In genomic region chr13:51324714-51325440, GRCh38 we compare ENCODE assay signal across 1 cellular context.
TF ChIP-seq lines count a peak whose summit lies in the region.

No MANE protein-coding gene starts in this region.

TF ChIP-seq in H1, 55 proteins besides CTCF, POLR2A, EP300 and RAD21:
- TF ChIP-seq NRF1 (IDR thresholded peaks at IDR 0.05; ENCODE audit: low read depth, low read length) (no peak), CTBP2 (IDR thresholded peaks at IDR 0.05; ENCODE audit: borderline replicate concordance, insufficient read depth, insufficient read length, low read length) (no peak), NANOG (IDR thresholded peaks at IDR 0.05; ENCODE audit: insufficient read depth, low read depth, low read length, poor library complexity, severe bottlenecking) (no peak), CEBPB (IDR thresholded peaks at IDR 0.05; ENCODE audit: low read depth, low read length) (no peak), JUND (IDR thresholded peaks at IDR 0.05; ENCODE audit: low read length) (no peak), KDM4A (IDR thresholded peaks at IDR 0.05; ENCODE audit: low read depth, low read length, severe bottlenecking) (no peak), KDM1A (IDR thresholded peaks at IDR 0.05; ENCODE audit: borderline replicate concordance, low read length) (no peak), TCF12 (IDR thresholded peaks at IDR 0.05; ENCODE audit: low read depth, low read length) (no peak), MAFK (IDR thresholded peaks at IDR 0.05; ENCODE audit: low read depth, low read length) (no peak), SRF (IDR thresholded peaks at IDR 0.05; ENCODE audit: low read depth, low read length) (no peak), YY1 (IDR thresholded peaks at IDR 0.05; ENCODE audit: low read depth, low read length) (no peak), BCL11A (IDR thresholded peaks at IDR 0.05; ENCODE audit: low read depth in 2 of 2, low read length in 2 of 2) (no peak), SP2 (IDR thresholded peaks at IDR 0.05; ENCODE audit: low read length) (no peak), SP1 (IDR thresholded peaks at IDR 0.05; ENCODE audit: low read depth, low read length) (no peak), ATF2 (IDR thresholded peaks at IDR 0.05; ENCODE audit: low read length) (no peak), PHF8 (conservative IDR thresholded peaks at IDR 0.05; ENCODE audit: low read depth, low read length) (no peak), SAP30 (IDR thresholded peaks at IDR 0.05; ENCODE audit: insufficient read depth, insufficient replicate concordance, low read length) (no peak), TAF1 (IDR thresholded peaks at IDR 0.05; ENCODE audit: low read depth, low read length) (no peak), USF2 (IDR thresholded peaks at IDR 0.05; ENCODE audit: low read length) (no peak), CBX8 (IDR thresholded peaks at IDR 0.05; ENCODE audit: borderline replicate concordance, low read depth, low read length) (no peak)
